In the genomic region with DNA sequence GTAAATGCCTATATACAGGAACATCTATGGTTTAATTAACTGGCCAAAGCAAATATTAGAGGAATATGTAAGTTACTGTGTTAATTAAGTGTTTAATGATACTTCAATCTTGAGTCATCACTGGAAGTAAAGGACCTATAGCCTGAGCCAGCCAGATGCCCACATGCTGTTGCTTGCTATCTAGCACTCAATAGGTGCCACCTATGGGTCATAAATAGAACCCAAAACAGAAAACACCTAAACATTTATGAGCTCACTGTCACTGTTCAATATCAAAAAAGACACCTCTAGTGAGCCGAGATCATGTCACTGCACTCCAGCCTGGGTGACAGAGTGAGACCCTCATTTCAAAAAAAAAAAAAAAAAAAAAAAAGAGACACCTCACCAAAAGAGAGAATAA, we compare ENCODE assay signal across 10 cellular contexts. TPM values are rescaled to one million over a fixed set of nuclear protein-coding genes. Genes with fewer than 3 reads are reported as not detected.
DNase-seq lines count a peak whose midpoint lies in the region; ATAC-seq and TF ChIP-seq lines count a peak whose summit lies in the region.
"Had no signal": no experiment of that assay in that cellular context is flagged by ENCODE, and none has a peak within 500 bp of the region (broad histone marks: within the 10 kb centered on the region; RNA-seq: fewer than 3 reads in every experiment).

No MANE protein-coding gene starts in this region.

- DNase-seq in BE2C (no peak), H7 (peak; percentile 23), adipocyte (ENCODE audit: low read depth) (peak; percentile 11), left colon (no peak), posterior vena cava (ENCODE audit: low spot score) (no peak), NCI-H2196 (lab: John Stamatoyannopoulos, UW; ENCODE audit: unreplicated experiment) (no peak)
- DNase-seq in activated CD4-positive, alpha-beta T cell treated with anti-CD3 and anti-CD28 coated beads for 1 hour = no peak
- DNase-seq: anterior cingulate cortex; stimulated activated naive B cell treated with anti-CD40 and anti-IgM and Interleukin-4, amounts not matched to agents 10 μg/mL and 1 μg/mL and 100 μg/mL, for 72 hours had no signal

- H3K4me1 ChIP-seq in BE2C (no peaks in the 10 kb centered on the region), adipocyte (ENCODE audit: control insufficient read depth, insufficient read depth, low read length) (no peaks in the 10 kb centered on the region)

- H3K36me3 ChIP-seq in BE2C = no peaks in the 10 kb centered on the region
- H3K36me3 ChIP-seq in H7 (replicated peaks; ENCODE audit: control insufficient read depth, insufficient read depth, low read length) = no peaks in the 10 kb centered on the region; the same call in 1 of the 2 replicates
- H3K36me3 ChIP-seq in adipocyte (ENCODE audit: control insufficient read depth, insufficient read depth, low read length, severe bottlenecking) = peaks cover 64% of the 10 kb centered on the region

- TF ChIP-seq CTCF in BE2C (IDR thresholded peaks at IDR 0.05; ENCODE audit: low read depth, low read length) = peak; percentile 36

- H3K4me3 ChIP-seq in BE2C (ENCODE audit: low read depth, low read length) (no peak overlapping the region), H7 (ENCODE audit: insufficient read depth, low read depth, low read length) (no peak overlapping the region), adipocyte (ENCODE audit: low read length) (no peak overlapping the region)

- peak; percentile 83 for ATAC-seq in left colon
- no peak for ATAC-seq in GM18907 (IDR thresholded peaks at IDR 0.05; ENCODE audit: unreplicated experiment)

- H3K9ac ChIP-seq in adipocyte (ENCODE audit: low read length) = no peak overlapping the region

- H3K9me3 ChIP-seq in BE2C = no peaks in the 10 kb centered on the region
- H3K9me3 ChIP-seq in adipocyte (ENCODE audit: control insufficient read depth, low read length) = no peaks in the 10 kb centered on the region

- intact Hi-C loops in left colon (cut with DNase I, micrococcal nuclease) = no loop called here
- intact Hi-C loops in posterior vena cava (cut with DNase I) = no loop called here

- H3K27me3 ChIP-seq in BE2C = no peaks in the 10 kb centered on the region
- H3K27me3 ChIP-seq in H7 (ENCODE audit: control insufficient read depth, insufficient read depth, low read length) = no peaks in the 10 kb centered on the region
- H3K27me3 ChIP-seq in adipocyte (replicated peaks; ENCODE audit: control insufficient read depth, insufficient read depth, low read length) = no peaks in the 10 kb centered on the region

RNA-seq across cellular contexts. Expression of a gene that starts 48.4 kb away (rescaled TPM):
- polyA plus RNA-seq in BE2C (2012; ENCODE audit: insufficient read depth, insufficient read length, low read depth) = 102 TPM
- 93.8 and 107 TPM in 2 replicates for total RNA-seq in H7 (2014; rRNA removed; shearing (Covaris generic))
- 100 to 1,000 TPM; 112 to 128 TPM for total RNA-seq in left colon
- 10 to 100 TPM; 24.6 to 33.1 TPM for total RNA-seq in posterior vena cava

Comparison
In these comparisons a context has a peak if more than half of its experiments do, and no peak if none do; other contexts are left out.
1. DNase-seq: peak in H7 (single experiment) and adipocyte (single experiment); none in BE2C (single experiment), left colon (0 of 2), activated CD4-positive, alpha-beta T cell treated with anti-CD3 and anti-CD28 coated beads for 1 hour (single experiment), posterior vena cava (single experiment) and NCI-H2196 (single experiment).